In the genomic region with DNA sequence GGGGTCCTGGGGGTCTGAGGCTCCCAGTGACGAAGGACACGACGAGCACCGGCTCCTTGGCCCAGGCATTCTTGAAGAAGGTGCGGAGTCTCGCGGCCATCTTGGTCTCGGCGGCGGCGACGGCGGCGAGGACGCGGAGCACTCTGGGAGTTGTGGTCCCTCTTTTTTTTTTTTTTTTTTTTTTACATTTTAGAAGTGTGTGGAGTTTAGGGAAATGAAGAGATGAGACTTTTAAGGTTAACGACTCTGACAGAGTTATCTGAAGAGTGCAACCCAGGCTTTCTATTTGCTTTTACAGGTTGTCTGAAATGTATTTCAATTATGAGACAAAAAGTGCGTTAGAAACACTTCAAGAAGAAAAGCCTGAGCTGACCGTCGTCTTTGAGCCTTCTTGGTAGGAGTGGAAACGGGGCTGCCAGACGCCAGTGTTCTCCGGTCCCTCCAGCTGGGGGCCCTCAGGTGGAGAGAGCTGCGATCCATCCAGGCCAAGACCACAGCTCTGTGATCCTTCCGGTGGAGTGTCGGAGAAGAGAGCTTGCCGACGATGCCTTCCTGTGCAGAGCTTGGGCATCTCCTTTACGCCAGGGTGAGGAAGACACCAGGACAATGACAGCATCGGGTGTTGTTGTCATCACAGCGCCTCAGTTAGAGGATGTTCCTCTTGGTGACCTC, we compare ENCODE assay signal across 1 cellular context.
TF ChIP-seq lines count a peak whose summit lies in the region.

No MANE protein-coding gene starts in this region.

TF ChIP-seq in K562, 482 proteins besides CTCF, POLR2A, EP300 and RAD21 (continued from another document):
- TF ChIP-seq, protein P1, sequence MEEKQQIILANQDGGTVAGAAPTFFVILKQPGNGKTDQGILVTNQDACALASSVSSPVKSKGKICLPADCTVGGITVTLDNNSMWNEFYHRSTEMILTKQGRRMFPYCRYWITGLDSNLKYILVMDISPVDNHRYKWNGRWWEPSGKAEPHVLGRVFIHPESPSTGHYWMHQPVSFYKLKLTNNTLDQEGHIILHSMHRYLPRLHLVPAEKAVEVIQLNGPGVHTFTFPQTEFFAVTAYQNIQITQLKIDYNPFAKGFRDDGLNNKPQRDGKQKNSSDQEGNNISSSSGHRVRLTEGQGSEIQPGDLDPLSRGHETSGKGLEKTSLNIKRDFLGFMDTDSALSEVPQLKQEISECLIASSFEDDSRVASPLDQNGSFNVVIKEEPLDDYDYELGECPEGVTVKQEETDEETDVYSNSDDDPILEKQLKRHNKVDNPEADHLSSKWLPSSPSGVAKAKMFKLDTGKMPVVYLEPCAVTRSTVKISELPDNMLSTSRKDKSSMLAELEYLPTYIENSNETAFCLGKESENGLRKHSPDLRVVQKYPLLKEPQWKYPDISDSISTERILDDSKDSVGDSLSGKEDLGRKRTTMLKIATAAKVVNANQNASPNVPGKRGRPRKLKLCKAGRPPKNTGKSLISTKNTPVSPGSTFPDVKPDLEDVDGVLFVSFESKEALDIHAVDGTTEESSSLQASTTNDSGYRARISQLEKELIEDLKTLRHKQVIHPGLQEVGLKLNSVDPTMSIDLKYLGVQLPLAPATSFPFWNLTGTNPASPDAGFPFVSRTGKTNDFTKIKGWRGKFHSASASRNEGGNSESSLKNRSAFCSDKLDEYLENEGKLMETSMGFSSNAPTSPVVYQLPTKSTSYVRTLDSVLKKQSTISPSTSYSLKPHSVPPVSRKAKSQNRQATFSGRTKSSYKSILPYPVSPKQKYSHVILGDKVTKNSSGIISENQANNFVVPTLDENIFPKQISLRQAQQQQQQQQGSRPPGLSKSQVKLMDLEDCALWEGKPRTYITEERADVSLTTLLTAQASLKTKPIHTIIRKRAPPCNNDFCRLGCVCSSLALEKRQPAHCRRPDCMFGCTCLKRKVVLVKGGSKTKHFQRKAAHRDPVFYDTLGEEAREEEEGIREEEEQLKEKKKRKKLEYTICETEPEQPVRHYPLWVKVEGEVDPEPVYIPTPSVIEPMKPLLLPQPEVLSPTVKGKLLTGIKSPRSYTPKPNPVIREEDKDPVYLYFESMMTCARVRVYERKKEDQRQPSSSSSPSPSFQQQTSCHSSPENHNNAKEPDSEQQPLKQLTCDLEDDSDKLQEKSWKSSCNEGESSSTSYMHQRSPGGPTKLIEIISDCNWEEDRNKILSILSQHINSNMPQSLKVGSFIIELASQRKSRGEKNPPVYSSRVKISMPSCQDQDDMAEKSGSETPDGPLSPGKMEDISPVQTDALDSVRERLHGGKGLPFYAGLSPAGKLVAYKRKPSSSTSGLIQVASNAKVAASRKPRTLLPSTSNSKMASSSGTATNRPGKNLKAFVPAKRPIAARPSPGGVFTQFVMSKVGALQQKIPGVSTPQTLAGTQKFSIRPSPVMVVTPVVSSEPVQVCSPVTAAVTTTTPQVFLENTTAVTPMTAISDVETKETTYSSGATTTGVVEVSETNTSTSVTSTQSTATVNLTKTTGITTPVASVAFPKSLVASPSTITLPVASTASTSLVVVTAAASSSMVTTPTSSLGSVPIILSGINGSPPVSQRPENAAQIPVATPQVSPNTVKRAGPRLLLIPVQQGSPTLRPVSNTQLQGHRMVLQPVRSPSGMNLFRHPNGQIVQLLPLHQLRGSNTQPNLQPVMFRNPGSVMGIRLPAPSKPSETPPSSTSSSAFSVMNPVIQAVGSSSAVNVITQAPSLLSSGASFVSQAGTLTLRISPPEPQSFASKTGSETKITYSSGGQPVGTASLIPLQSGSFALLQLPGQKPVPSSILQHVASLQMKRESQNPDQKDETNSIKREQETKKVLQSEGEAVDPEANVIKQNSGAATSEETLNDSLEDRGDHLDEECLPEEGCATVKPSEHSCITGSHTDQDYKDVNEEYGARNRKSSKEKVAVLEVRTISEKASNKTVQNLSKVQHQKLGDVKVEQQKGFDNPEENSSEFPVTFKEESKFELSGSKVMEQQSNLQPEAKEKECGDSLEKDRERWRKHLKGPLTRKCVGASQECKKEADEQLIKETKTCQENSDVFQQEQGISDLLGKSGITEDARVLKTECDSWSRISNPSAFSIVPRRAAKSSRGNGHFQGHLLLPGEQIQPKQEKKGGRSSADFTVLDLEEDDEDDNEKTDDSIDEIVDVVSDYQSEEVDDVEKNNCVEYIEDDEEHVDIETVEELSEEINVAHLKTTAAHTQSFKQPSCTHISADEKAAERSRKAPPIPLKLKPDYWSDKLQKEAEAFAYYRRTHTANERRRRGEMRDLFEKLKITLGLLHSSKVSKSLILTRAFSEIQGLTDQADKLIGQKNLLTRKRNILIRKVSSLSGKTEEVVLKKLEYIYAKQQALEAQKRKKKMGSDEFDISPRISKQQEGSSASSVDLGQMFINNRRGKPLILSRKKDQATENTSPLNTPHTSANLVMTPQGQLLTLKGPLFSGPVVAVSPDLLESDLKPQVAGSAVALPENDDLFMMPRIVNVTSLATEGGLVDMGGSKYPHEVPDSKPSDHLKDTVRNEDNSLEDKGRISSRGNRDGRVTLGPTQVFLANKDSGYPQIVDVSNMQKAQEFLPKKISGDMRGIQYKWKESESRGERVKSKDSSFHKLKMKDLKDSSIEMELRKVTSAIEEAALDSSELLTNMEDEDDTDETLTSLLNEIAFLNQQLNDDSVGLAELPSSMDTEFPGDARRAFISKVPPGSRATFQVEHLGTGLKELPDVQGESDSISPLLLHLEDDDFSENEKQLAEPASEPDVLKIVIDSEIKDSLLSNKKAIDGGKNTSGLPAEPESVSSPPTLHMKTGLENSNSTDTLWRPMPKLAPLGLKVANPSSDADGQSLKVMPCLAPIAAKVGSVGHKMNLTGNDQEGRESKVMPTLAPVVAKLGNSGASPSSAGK (IDR thresholded peaks at IDR 0.05), result peak; percentile 20; the same call in 1 of the 2 replicates
- TF ChIP-seq PHF8 (IDR thresholded peaks at IDR 0.05; ENCODE audit: borderline replicate concordance, low read length), result peak; percentile 45; the same call in 1 of the 2 replicates
- peak; percentile 44 for TF ChIP-seq TAF9B (IDR thresholded peaks at IDR 0.05; ENCODE audit: partially characterized antibody)
